Comparison of ENCODE assay signal across 1 cellular context in genomic region chr2:31962757-31963361, GRCh38.
TF ChIP-seq lines count a peak whose summit lies in the region.

No MANE protein-coding gene starts in this region.

TF ChIP-seq in HepG2, 621 proteins besides CTCF, POLR2A, EP300 and RAD21 (continued from another document):
- no peak for TF ChIP-seq ZNF546 (CRISPR knock-in tag; conservative IDR thresholded peaks at IDR 0.05)
- TF ChIP-seq TEF (CRISPR knock-in tag; IDR thresholded peaks at IDR 0.05), result no peak
- no peak for TF ChIP-seq SKI (IDR thresholded peaks at IDR 0.05; ENCODE audit: partially characterized antibody)
- TF ChIP-seq NR3C1 (CRISPR knock-in tag; IDR thresholded peaks at IDR 0.05), result no peak
- no peak for TF ChIP-seq NONO (IDR thresholded peaks at IDR 0.05)
- TF ChIP-seq NONO (CRISPR knock-in tag; conservative IDR thresholded peaks at IDR 0.05), result no peak
- TF ChIP-seq NFYB (CRISPR knock-in tag; IDR thresholded peaks at IDR 0.05), result no peak
- peak; percentile 45 for TF ChIP-seq RBM22 (optimal IDR thresholded peaks at IDR 0.05; ENCODE audit: low read length)
- no peak for TF ChIP-seq ZNF619 (CRISPR knock-in tag; IDR thresholded peaks at IDR 0.05)
- TF ChIP-seq HIC2 (CRISPR knock-in tag; IDR thresholded peaks at IDR 0.05; ENCODE audit: low read depth), result no peak
- no peak for TF ChIP-seq ZNF800 (CRISPR knock-in tag; IDR thresholded peaks at IDR 0.05)
- peak; percentile 54 to 76 for TF ChIP-seq MAFK (conservative IDR thresholded peaks at IDR 0.05 in 1 of 2, IDR thresholded peaks at IDR 0.05 in 1 of 2; ENCODE audit: low read length in 2 of 2)
- TF ChIP-seq FLYWCH1 (CRISPR knock-in tag; IDR thresholded peaks at IDR 0.05), result no peak
